19 cellular contexts compared by ENCODE assay signal in the genomic region with DNA sequence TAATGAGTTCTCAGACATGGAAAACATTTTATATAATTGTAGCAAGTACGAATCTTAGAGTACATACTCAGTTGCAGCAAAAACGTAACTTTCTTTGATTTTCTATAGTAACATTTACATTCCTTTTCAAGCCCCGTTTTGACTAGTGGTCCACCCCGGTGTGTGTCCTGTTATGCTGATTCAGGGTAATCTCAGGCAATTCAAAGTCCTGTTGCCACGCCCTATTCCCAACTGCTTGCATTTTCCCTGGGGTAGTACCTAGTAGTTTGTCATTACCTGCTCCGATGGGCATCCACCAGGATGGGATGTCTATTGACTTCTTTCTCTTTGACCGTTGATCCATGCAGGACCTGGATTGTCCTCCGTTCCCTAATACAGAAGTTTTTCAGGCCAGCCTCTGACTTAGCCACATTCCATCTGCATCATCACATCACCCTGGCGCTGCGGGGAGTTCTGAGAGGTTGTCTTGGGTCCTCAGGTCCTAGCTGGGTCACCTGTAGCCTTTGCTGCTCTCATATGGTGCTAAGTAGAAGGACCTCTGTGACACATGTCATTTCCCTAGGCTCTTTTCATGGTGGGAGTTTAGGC. TPM values are rescaled to one million over a fixed set of nuclear protein-coding genes. Genes with fewer than 3 reads are reported as not detected.
DNase-seq lines count a peak whose midpoint lies in the region; ATAC-seq and TF ChIP-seq lines count a peak whose summit lies in the region.
"Had no signal": no experiment of that assay in that cellular context is flagged by ENCODE, and none has a peak within 500 bp of the region (broad histone marks: within the 10 kb centered on the region; RNA-seq: fewer than 3 reads in every experiment).

No MANE protein-coding gene starts in this region.

- no peaks in the 10 kb centered on the region; the same call in 1 of the 2 replicates for H3K27me3 ChIP-seq in H7 (ENCODE audit: control insufficient read depth, insufficient read depth, low read length)

- H3K4me1 ChIP-seq in mucosa of descending colon (ENCODE audit: low read depth): peaks cover 2% of the 10 kb centered on the region

- no peak for TF ChIP-seq RAD21 in Ishikawa (IDR thresholded peaks at IDR 0.05; ENCODE audit: low read depth)

- H3K4me3 ChIP-seq in H7 (ENCODE audit: insufficient read depth, low read depth, low read length) (no peak overlapping the region), mucosa of descending colon (no peak overlapping the region)
- H3K4me3 ChIP-seq: GM23248, SK-N-MC had no signal

- TF ChIP-seq EP300 in Ishikawa (IDR thresholded peaks at IDR 0.05; ENCODE audit: borderline replicate concordance): peak; percentile 66; the same call in 1 of the 2 replicates

- intact Hi-C loops in mucosa of descending colon (cut with DNase I, micrococcal nuclease): no loop called here

- ATAC-seq in mucosa of descending colon: peak; percentile 64
- ATAC-seq in GM18517 (IDR thresholded peaks at IDR 0.05; ENCODE audit: unreplicated experiment): no peak
- ATAC-seq in HG03442 (IDR thresholded peaks at IDR 0.05; ENCODE audit: unreplicated experiment): no peak

- H3K9me3 ChIP-seq in mucosa of descending colon: no peaks in the 10 kb centered on the region

- no peaks in the 10 kb centered on the region for H3K36me3 ChIP-seq in H7 (replicated peaks; ENCODE audit: control insufficient read depth, insufficient read depth, low read length)
- no peaks in the 10 kb centered on the region for H3K36me3 ChIP-seq in mucosa of descending colon (ENCODE audit: low read depth)

- DNase-seq in H7: peak; percentile 20
- DNase-seq in iPS DF 19.7 (ENCODE audit: low read depth, low spot score): peak; percentile 17
- DNase-seq in mucosa of descending colon: no peak
- no peak for DNase-seq in NCI-H2171 treated with DMSO at 0.1 percent for 48 hours (lab: John Stamatoyannopoulos, UW)
- DNase-seq: CD4-positive, CD25-positive, alpha-beta regulatory T cell; DMS79; GM23248; MV-4-11; NCI-H1694; NCI-H2081; NCI-H2171; NCI-H526; Right ventricle myocardium superior; SW 1271 had no signal

- TF ChIP-seq CTCF in mucosa of descending colon (IDR thresholded peaks at IDR 0.05): no peak

TF ChIP-seq in Ishikawa, 13 proteins besides CTCF, POLR2A, EP300 and RAD21:
- TF ChIP-seq, protein P1, sequence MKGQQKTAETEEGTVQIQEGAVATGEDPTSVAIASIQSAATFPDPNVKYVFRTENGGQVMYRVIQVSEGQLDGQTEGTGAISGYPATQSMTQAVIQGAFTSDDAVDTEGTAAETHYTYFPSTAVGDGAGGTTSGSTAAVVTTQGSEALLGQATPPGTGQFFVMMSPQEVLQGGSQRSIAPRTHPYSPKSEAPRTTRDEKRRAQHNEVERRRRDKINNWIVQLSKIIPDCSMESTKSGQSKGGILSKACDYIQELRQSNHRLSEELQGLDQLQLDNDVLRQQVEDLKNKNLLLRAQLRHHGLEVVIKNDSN (IDR thresholded peaks at IDR 0.05): no peak
- TF ChIP-seq CREB1 (IDR thresholded peaks at IDR 0.05; ENCODE audit: low read depth) (no peak), MAX (IDR thresholded peaks at IDR 0.05) (no peak), TEAD4 (IDR thresholded peaks at IDR 0.05) (peak; percentile 41), EGR1 (IDR thresholded peaks at IDR 0.05) (no peak), TCF12 (IDR thresholded peaks at IDR 0.05; ENCODE audit: low read depth) (peak; percentile 52; the same call in 1 of the 2 replicates), NFIC (IDR thresholded peaks at IDR 0.05) (no peak), YY1 (IDR thresholded peaks at IDR 0.05; ENCODE audit: low read depth) (no peak), TAF1 (IDR thresholded peaks at IDR 0.05; ENCODE audit: low read depth) (no peak), ZBTB7A (IDR thresholded peaks at IDR 0.05; ENCODE audit: low read depth) (no peak), FOXM1 (IDR thresholded peaks at IDR 0.05; ENCODE audit: borderline replicate concordance, low read depth) (no peak), CEBPB (IDR thresholded peaks at IDR 0.05) (no peak)

RNA-seq across cellular contexts. Expression of gene FCAMR, which starts 15.0 kb away (rescaled TPM):
- not detected in 2 replicates for total RNA-seq in H7 (2014; rRNA removed; shearing (Covaris generic))
- under 1 TPM; 0.41 to 0.98 (median 0.84) TPM for total RNA-seq in mucosa of descending colon
- total RNA-seq: CD4-positive, CD25-positive, alpha-beta regulatory T cell; GM23248; Right ventricle myocardium superior; RPMI7951 had no signal

RNA-seq across cellular contexts. Expression of gene PIGR, which starts 39.0 kb away (rescaled TPM):
- 0.03 TPM in 1 of 2 replicates, not detected in the other for total RNA-seq in H7 (2014; rRNA removed; shearing (Covaris generic))
- over 10,000 TPM in 1 of 3 donors, 1,000 to 10,000 TPM in 2; 4,355 to 12,072 (median 9,452) TPM for total RNA-seq in mucosa of descending colon
- total RNA-seq: CD4-positive, CD25-positive, alpha-beta regulatory T cell; GM23248; RPMI7951 had no signal

RNA-seq across cellular contexts. Expression of gene C1orf116, which starts 47.3 kb away (rescaled TPM):
- total RNA-seq in H7 (2014; rRNA removed; shearing (Covaris generic)): 0.52 and 0.55 TPM in 2 replicates
- total RNA-seq in mucosa of descending colon: 10 to 100 TPM in 2 of 3 donors, 1 to 10 TPM in 1; 8.7 to 31.0 (median 25.4) TPM
- total RNA-seq: GM23248 had no signal

Comparison
In these comparisons a context has a peak if more than half of its experiments do, and no peak if none do; other contexts are left out.
1. DNase-seq: peak in H7 (single experiment) and iPS DF 19.7 (single experiment); none in mucosa of descending colon (0 of 3) and NCI-H2171 treated with DMSO at 0.1 percent for 48 hours (single experiment).
2. RNA of gene PIGR, which starts 39.0 kb away (total RNA-seq): 4,355 to 12,072 TPM in mucosa of descending colon; 0.03 TPM in H7; every median in the first group is over 1,000 times any median in the second.